9 cellular contexts compared by ENCODE assay signal in the genomic region with DNA sequence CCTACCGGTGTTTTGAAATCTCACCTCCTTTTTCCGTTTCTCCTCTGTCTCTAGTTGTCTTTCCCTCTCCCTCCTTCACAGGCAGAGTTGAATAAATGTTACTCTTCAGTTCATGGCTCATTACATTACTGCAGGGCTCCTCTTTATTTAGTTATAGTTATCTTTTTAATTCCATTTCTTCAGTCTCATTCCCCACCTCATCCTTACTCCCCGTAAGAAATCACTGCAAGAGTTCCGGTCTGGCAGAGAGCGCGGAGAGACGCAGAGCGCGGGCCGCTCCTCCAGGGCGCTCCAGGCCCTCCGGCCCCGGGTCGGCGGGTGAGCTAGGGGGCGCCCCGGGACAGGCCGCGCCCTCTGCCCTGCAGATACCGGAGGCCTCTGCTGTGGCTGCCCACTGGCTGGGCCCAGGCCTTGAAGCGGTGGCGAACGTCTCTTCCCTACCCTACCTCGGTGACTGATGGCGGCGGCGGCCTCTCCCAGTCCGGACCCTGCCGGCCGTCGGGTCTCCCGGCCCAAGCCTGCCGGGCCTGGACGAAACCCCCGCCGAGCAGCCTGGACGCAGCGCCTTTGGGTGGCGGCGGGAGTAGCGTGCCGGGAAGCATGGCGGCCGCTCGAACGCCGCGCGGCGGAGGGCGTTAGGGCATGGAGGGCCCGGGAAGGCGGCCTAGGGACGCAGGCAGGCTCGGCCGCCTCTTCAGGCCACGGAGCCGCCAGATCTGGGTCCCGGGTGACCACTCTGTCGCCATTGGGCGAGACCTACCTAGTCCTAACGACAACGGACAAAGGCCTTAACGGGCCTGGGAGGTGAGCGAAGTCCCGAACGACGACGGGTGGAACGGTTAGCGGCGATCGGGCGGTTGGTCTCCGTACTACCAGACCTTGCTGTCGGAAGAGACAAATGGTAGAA. TPM values are rescaled to one million over a fixed set of nuclear protein-coding genes. Genes with fewer than 3 reads are reported as not detected.
DNase-seq lines count a peak whose midpoint lies in the region; ATAC-seq, FAIRE-seq and TF ChIP-seq lines count a peak whose summit lies in the region.
"Had no signal": no experiment of that assay in that cellular context is flagged by ENCODE, and none has a peak within 500 bp of the region (broad histone marks: within the 10 kb centered on the region; RNA-seq: fewer than 3 reads in every experiment).

No MANE protein-coding gene starts in this region.

- H3K4me3 ChIP-seq in CD4-positive, CD25-positive, alpha-beta regulatory T cell (ENCODE audit: low read depth, low read length) = peak overlapping the region; percentile 91
- H3K4me3 ChIP-seq in pancreas (peak overlapping the region; percentile 22 to 44 (median 28)), tibial artery (peak overlapping the region; percentile 59 to 76)

- no peak for FAIRE-seq in pancreas (lab: Jason Lieb, UNC)

- peak; percentile 52 to 74 (median 67) for DNase-seq in CD4-positive, CD25-positive, alpha-beta regulatory T cell
- DNase-seq in SK-MEL-5 (ENCODE audit: low read depth, low spot score) (peak; percentile 78), Right ventricle myocardium inferior (ENCODE audit: missing footprints) (peak; percentile 93), pancreas (peak; percentile 63 to 89 (median 77)), tibial artery (peak; percentile 69 to 89)
- DNase-seq in activated naive CD4-positive, alpha-beta T cell treated with anti-CD3 and anti-CD28 coated beads, Interleukin-2, amount 50 U/mL, for 72 hours (ENCODE audit: low spot score in 2 of 2) = peak; percentile 68 to 86

- peaks cover 22 to 43% (median 33%) of the 10 kb centered on the region in 4 donors for H3K4me1 Mint-ChIP-seq in CD4-positive, CD25-positive, alpha-beta regulatory T cell

- H3K9me3 ChIP-seq in CD4-positive, CD25-positive, alpha-beta regulatory T cell (ENCODE audit: control insufficient read depth in 2 of 2, low read length in 2 of 2) = no peaks in the 10 kb centered on the region
- H3K9me3 ChIP-seq in pancreas (no peaks in the 10 kb centered on the region), tibial artery (no peaks in the 10 kb centered on the region)

- H3K36me3 Mint-ChIP-seq in CD4-positive, CD25-positive, alpha-beta regulatory T cell = no peaks in the 10 kb centered on the region
- peaks cover 0 to 8% of the 10 kb centered on the region in 2 donors for H3K36me3 Mint-ChIP-seq in activated naive CD4-positive, alpha-beta T cell treated with anti-CD3 and anti-CD28 coated beads, Interleukin-2, amount 50 U/mL, for 72 hours

- H3K27me3 ChIP-seq in CD4-positive, CD25-positive, alpha-beta regulatory T cell (ENCODE audit: control insufficient read depth, insufficient read depth, low read length) = no peaks in the 10 kb centered on the region
- H3K27me3 ChIP-seq in pancreas (no peaks in the 10 kb centered on the region), tibial artery (no peaks in the 10 kb centered on the region)

- peaks cover 18% of the 10 kb centered on the region for H3K4me1 ChIP-seq in CD4-positive, CD25-positive, alpha-beta regulatory T cell (ENCODE audit: control insufficient read depth, insufficient read depth, low read length, poor library complexity, severe bottlenecking)
- H3K4me1 ChIP-seq in pancreas (peaks cover 0 to 7% (median 5%) of the 10 kb centered on the region in 3 donors), tibial artery (peaks cover 0 to 11% (median 0%) of the 10 kb centered on the region in 4 donors)

- peak overlapping the region; percentile 94 to 99 (median 94) for H3K27ac Mint-ChIP-seq in CD4-positive, CD25-positive, alpha-beta regulatory T cell
- H3K27ac Mint-ChIP-seq in activated naive CD4-positive, alpha-beta T cell treated with anti-CD3 and anti-CD28 coated beads, Interleukin-2, amount 50 U/mL, for 72 hours = peak overlapping the region; percentile 99 to 100

- H3K27me3 Mint-ChIP-seq in CD4-positive, CD25-positive, alpha-beta regulatory T cell = peaks cover 20% of the 10 kb centered on the region

- intact Hi-C loops in Right ventricle myocardium inferior (cut with DNase I) (loop anchor here (1.0 to 2.0 kb wide), 4 partner anchors 11 to 47 kb away; no protein-coding TSS in a partner anchor), pancreas (cut with DNase I) (no loop called here), tibial artery (cut with DNase I; ENCODE audit: low total_unique reads) (loop anchor here (2.0 kb wide), 1 partner anchor 15 kb away; no protein-coding TSS in a partner anchor)

- peak overlapping the region; percentile 81 for H3K27ac ChIP-seq in CD4-positive, CD25-positive, alpha-beta regulatory T cell (ENCODE audit: insufficient read depth, low read length, poor library complexity, severe bottlenecking)
- H3K27ac ChIP-seq in pancreas (peak overlapping the region; percentile 78 to 92 (median 84)), tibial artery (peak overlapping the region; percentile 96 to 97)

- in situ Hi-C loops in SK-MEL-5 (cut with HindIII; ENCODE audit: low pct_unique_long_range_greater_than_20kb, low sequenced_read_pairs) = no loop called here

- WGBS in pancreas, 2 donors = 19 to 23% methylated on average over 69 to 76 of the region's 76 CpGs

- H3K36me3 ChIP-seq in CD4-positive, CD25-positive, alpha-beta regulatory T cell (ENCODE audit: control insufficient read depth, insufficient read depth, low read length) = no peaks in the 10 kb centered on the region
- no peaks in the 10 kb centered on the region for H3K36me3 ChIP-seq in pancreas
- no peaks in the 10 kb centered on the region for H3K36me3 ChIP-seq in tibial artery

- ATAC-seq in CD4-positive, CD25-positive, alpha-beta regulatory T cell (ENCODE audit: low read depth in 2 of 2) = peak; percentile 60 to 62
- peak; percentile 72 for ATAC-seq in GM19438 (IDR thresholded peaks at IDR 0.05; ENCODE audit: low read depth, unreplicated experiment)
- ATAC-seq in HG03565 (IDR thresholded peaks at IDR 0.05; ENCODE audit: unreplicated experiment) = peak; percentile 53
- ATAC-seq in activated naive CD4-positive, alpha-beta T cell treated with anti-CD3 and anti-CD28 coated beads, Interleukin-2, amount 50 U/mL, for 72 hours = peak; percentile 74 to 84
- ATAC-seq in Right ventricle myocardium inferior = peak; percentile 96
- peak; percentile 69 to 92 (median 84) for ATAC-seq in pancreas

- peaks cover 0 to 5% (median 0%) of the 10 kb centered on the region in 7 donors for H3K9me3 Mint-ChIP-seq in CD4-positive, CD25-positive, alpha-beta regulatory T cell
- H3K9me3 Mint-ChIP-seq in activated naive CD4-positive, alpha-beta T cell treated with anti-CD3 and anti-CD28 coated beads, Interleukin-2, amount 50 U/mL, for 72 hours = peaks cover 0 to 3% of the 10 kb centered on the region in 2 donors

- TF ChIP-seq CTCF in pancreas (IDR thresholded peaks at IDR 0.05) = no peak
- peak in 1 of 2 experiments; percentile 14 for TF ChIP-seq CTCF in tibial artery (IDR thresholded peaks at IDR 0.05)

- H3K4me3 Mint-ChIP-seq in CD4-positive, CD25-positive, alpha-beta regulatory T cell = peak overlapping the region; percentile 87 to 99 (median 93)

RNA-seq across cellular contexts. Expression of a gene that starts 16.4 kb away (rescaled TPM):
- total RNA-seq in CD4-positive, CD25-positive, alpha-beta regulatory T cell = 59.5 TPM
- 100 to 1,000 TPM; 177 to 214 (median 197) TPM for polyA plus RNA-seq in CD4-positive, CD25-positive, alpha-beta regulatory T cell
- 86.1 and 103 TPM in 2 replicates for total RNA-seq in SK-MEL-5 (2014; rRNA removed; shearing (Covaris generic))
- 69.0 and 88.9 TPM in 2 replicates for polyA plus RNA-seq in SK-MEL-5 (2015; cell fraction: cytosol; rRNA removed)
- 69.1 and 80.6 TPM in 2 replicates for polyA plus RNA-seq in SK-MEL-5 (2015; cell fraction: nucleus; rRNA removed)
- 10 to 100 TPM; 87.0 to 98.0 TPM for total RNA-seq in activated naive CD4-positive, alpha-beta T cell treated with anti-CD3 and anti-CD28 coated beads, Interleukin-2, amount 50 U/mL, for 72 hours
- total RNA-seq in Right ventricle myocardium inferior (29.0 TPM), pancreas (10 to 100 TPM; 10.8 to 24.2 (median 13.2) TPM)
- polyA plus RNA-seq in pancreas = 10 to 100 TPM in 1 of 2 donors, 1 to 10 TPM in 1; 8.8 to 20.1 TPM

RNA-seq across cellular contexts. Expression of a gene that starts 21.6 kb away (rescaled TPM):
- total RNA-seq in CD4-positive, CD25-positive, alpha-beta regulatory T cell = not detected
- polyA plus RNA-seq in CD4-positive, CD25-positive, alpha-beta regulatory T cell = under 1 TPM in 1 of 4 donors, not detected in 3; 0.33 TPM
- not detected in 2 replicates for total RNA-seq in SK-MEL-5 (2014; rRNA removed; shearing (Covaris generic))
- polyA plus RNA-seq in SK-MEL-5 (2015; cell fraction: cytosol; rRNA removed) = not detected in 2 replicates
- polyA plus RNA-seq in SK-MEL-5 (2015; cell fraction: nucleus; rRNA removed) = not detected in 2 replicates
- under 1 TPM in 1 of 2 donors, not detected in 1; 0.16 TPM for total RNA-seq in activated naive CD4-positive, alpha-beta T cell treated with anti-CD3 and anti-CD28 coated beads, Interleukin-2, amount 50 U/mL, for 72 hours
- total RNA-seq in Right ventricle myocardium inferior (not detected), pancreas (not detected)
- not detected for polyA plus RNA-seq in pancreas
- total RNA-seq: dermis microvascular lymphatic vessel endothelial cell had no signal

Comparison
In these comparisons a context has a peak if more than half of its experiments do, and no peak if none do; other contexts are left out.
1. Peak in every context shown above with its lines: DNase-seq, ATAC-seq, H3K4me3 ChIP-seq and H3K27ac ChIP-seq.
2. H3K4me3 ChIP-seq: peak in every context shown above with its lines; median percentile 91 in CD4-positive, CD25-positive, alpha-beta regulatory T cell; 68 in tibial artery; 28 in pancreas.
3. intact Hi-C loops: an anchor here in Right ventricle myocardium inferior (1.0 to 2.0 kb wide) and tibial artery (2.0 kb wide); none called in pancreas.